ENCODE assay signal across 8 cellular contexts in the genomic region with DNA sequence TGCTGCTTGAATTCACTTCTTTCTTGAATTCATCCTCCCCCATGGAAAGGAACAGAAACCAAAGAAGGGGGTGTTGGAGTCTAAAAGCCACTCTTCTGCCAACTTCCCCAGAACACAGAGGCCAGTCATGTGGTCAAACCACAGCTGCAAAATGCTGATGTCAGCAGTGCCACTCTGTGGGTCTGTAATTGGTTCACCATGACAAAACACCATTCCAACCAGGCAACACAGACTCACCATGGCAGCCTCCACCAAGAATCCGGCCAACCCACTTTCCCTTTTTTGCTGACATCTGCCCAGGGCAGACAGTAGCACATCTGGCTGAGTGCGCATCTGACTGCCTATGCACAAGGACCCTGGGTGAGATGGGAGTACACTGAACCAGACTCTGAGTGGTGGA. TPM values are rescaled to one million over a fixed set of nuclear protein-coding genes. Genes with fewer than 3 reads are reported as not detected.
A peak's percentile ranks its signal among the peaks of the same experiment; 100 is the strongest.
DNase-seq lines count a peak whose midpoint lies in the region; ATAC-seq and TF ChIP-seq lines count a peak whose summit lies in the region.

No MANE protein-coding gene starts in this region.

- H3K4me1 Mint-ChIP-seq in activated CD4-positive, alpha-beta T cell treated with anti-CD3 and anti-CD28 coated beads for 36 hours, result peaks cover 84% of the 10 kb centered on the region
- peaks cover 89% of the 10 kb centered on the region for H3K4me1 Mint-ChIP-seq in activated T-cell treated with anti-CD3 and anti-CD28 coated beads, Interleukin-2, amount 50 U/mL, for 24 hours (ENCODE audit: low read depth)

- no peak overlapping the region for H3K4me3 ChIP-seq in tibial artery

- H3K27ac Mint-ChIP-seq in activated CD4-positive, alpha-beta T cell treated with anti-CD3 and anti-CD28 coated beads for 36 hours, result peak overlapping the region; percentile 68
- peak overlapping the region; percentile 81 for H3K27ac Mint-ChIP-seq in activated T-cell treated with anti-CD3 and anti-CD28 coated beads, Interleukin-2, amount 50 U/mL, for 24 hours

- H3K4me1 ChIP-seq in tibial artery, result no peaks in the 10 kb centered on the region

- H3K9me3 ChIP-seq in tibial artery, result no peaks in the 10 kb centered on the region

- no peaks in the 10 kb centered on the region for H3K36me3 ChIP-seq in tibial artery

- no peak for TF ChIP-seq CTCF in tibial artery (IDR thresholded peaks at IDR 0.05)

- H3K27me3 Mint-ChIP-seq in activated CD4-positive, alpha-beta T cell treated with anti-CD3 and anti-CD28 coated beads for 36 hours, result no peaks in the 10 kb centered on the region
- no peaks in the 10 kb centered on the region for H3K27me3 Mint-ChIP-seq in activated T-cell treated with anti-CD3 and anti-CD28 coated beads, Interleukin-2, amount 50 U/mL, for 24 hours

- peaks cover 4% of the 10 kb centered on the region for H3K36me3 Mint-ChIP-seq in activated CD4-positive, alpha-beta T cell treated with anti-CD3 and anti-CD28 coated beads for 36 hours (ENCODE audit: low read depth)
- H3K36me3 Mint-ChIP-seq in activated T-cell treated with anti-CD3 and anti-CD28 coated beads, Interleukin-2, amount 50 U/mL, for 24 hours (ENCODE audit: low read depth), result peaks cover 20% of the 10 kb centered on the region

- POLR2A ChIA-PET in activated CD4-positive, alpha-beta T cell treated with anti-CD3 and anti-CD28 coated beads for 36 hours (lab: Charles Lee), result no interaction called here

- intact Hi-C loops in activated CD4-positive, alpha-beta T cell treated with anti-CD3 and anti-CD28 coated beads for 36 hours (cut with DNase I, micrococcal nuclease), result no loop called here
- intact Hi-C loops in tibial artery (cut with DNase I; ENCODE audit: low total_unique reads), result no loop called here

- H3K9me3 Mint-ChIP-seq in activated CD4-positive, alpha-beta T cell treated with anti-CD3 and anti-CD28 coated beads for 36 hours (ENCODE audit: low read depth), result no peaks in the 10 kb centered on the region
- peaks cover 9% of the 10 kb centered on the region for H3K9me3 Mint-ChIP-seq in activated T-cell treated with anti-CD3 and anti-CD28 coated beads, Interleukin-2, amount 50 U/mL, for 24 hours

- no peak overlapping the region for H3K4me3 Mint-ChIP-seq in activated CD4-positive, alpha-beta T cell treated with anti-CD3 and anti-CD28 coated beads for 36 hours
- H3K4me3 Mint-ChIP-seq in activated T-cell treated with anti-CD3 and anti-CD28 coated beads, Interleukin-2, amount 50 U/mL, for 24 hours, result peak overlapping the region; percentile 44

- ATAC-seq in activated CD4-positive, alpha-beta T cell treated with anti-CD3 and anti-CD28 coated beads for 36 hours, result peak; percentile 23

- no peaks in the 10 kb centered on the region for H3K27me3 ChIP-seq in tibial artery

- CTCF ChIA-PET in activated CD4-positive, alpha-beta T cell treated with anti-CD3 and anti-CD28 coated beads for 36 hours (lab: Charles Lee), result interaction anchor here (1.0 to 1.3 kb wide), 2 partner anchors 9 to 131 kb away, joined by 3 to 7 read pairs; no protein-coding TSS in a partner anchor

- no peak overlapping the region for H3K27ac ChIP-seq in tibial artery

- peak; percentile 55 for DNase-seq in activated CD4-positive, alpha-beta T cell treated with anti-CD3 and anti-CD28 coated beads for 36 hours
- DNase-seq in activated CD4-positive, alpha-beta T cell treated with anti-CD3 and anti-CD28 coated beads for 1 hour, result no peak
- DNase-seq in KG1 (lab: John Stamatoyannopoulos, UW) (peak; percentile 44), hypothalamus (lab: John Stamatoyannopoulos, UW) (peak in 46 of 51 donors; percentile 5 to 86 (median 58)), tibial artery (peak; percentile 70 to 74), NCI-H1436 (lab: John Stamatoyannopoulos, UW) (no peak), NCI-H2227 (lab: John Stamatoyannopoulos, UW; ENCODE audit: unreplicated experiment) (no peak)
- DNase-seq in activated T-cell treated with anti-CD3 and anti-CD28 coated beads, Interleukin-2, amount 50 U/mL, for 24 hours, result peak; percentile 56

RNA-seq across cellular contexts. Expression of a gene that starts 16.8 kb away (rescaled TPM):
- total RNA-seq in activated CD4-positive, alpha-beta T cell treated with anti-CD3 and anti-CD28 coated beads for 36 hours, result 10 to 100 TPM; 34.7 to 38.2 TPM

Comparison
In these comparisons a context has a peak if more than half of its experiments do, and no peak if none do; other contexts are left out.
1. DNase-seq: peak in activated CD4-positive, alpha-beta T cell treated with anti-CD3 and anti-CD28 coated beads for 36 hours (single experiment), KG1 (single experiment), activated T-cell treated with anti-CD3 and anti-CD28 coated beads, Interleukin-2, amount 50 U/mL, for 24 hours (single experiment), hypothalamus (46 of 51) and tibial artery (2 of 2); none in activated CD4-positive, alpha-beta T cell treated with anti-CD3 and anti-CD28 coated beads for 1 hour (single experiment), NCI-H1436 (single experiment) and NCI-H2227 (single experiment).